Comparison of ENCODE assay signal across 8 cellular contexts in the genomic region with DNA sequence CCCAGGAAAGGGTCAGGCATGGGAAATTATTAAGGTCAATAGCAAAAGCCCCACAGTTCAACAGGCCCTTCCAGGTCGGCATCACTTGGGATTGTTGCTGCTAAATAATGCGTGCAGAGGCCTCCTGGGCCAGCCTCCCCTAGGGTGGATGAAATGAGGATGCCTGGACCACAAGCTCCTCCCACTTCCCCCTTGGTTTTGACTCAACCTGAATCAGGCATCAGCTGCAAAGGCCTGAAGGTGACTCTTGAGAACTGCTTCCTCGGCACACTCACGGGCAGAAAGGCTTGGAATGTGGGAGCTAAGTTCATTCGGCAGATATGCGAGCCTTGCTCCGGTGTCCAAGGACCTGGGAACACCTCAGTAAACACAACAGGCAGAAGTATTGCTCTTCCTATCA.
DNase-seq lines count a peak whose midpoint lies in the region; ATAC-seq lines count a peak whose summit lies in the region.

No MANE protein-coding gene starts in this region.

- peak; percentile 46 for ATAC-seq in GM19452 (IDR thresholded peaks at IDR 0.05; ENCODE audit: unreplicated experiment)

- H3K36me3 ChIP-seq in effector memory CD4-positive, alpha-beta T cell (ENCODE audit: control insufficient read depth, insufficient read depth, low read length) = peaks cover 5% of the 10 kb centered on the region

- H3K27me3 ChIP-seq in effector memory CD4-positive, alpha-beta T cell (replicated peaks; ENCODE audit: control insufficient read depth, insufficient read depth, low read length, poor library complexity, severe bottlenecking) = no peaks in the 10 kb centered on the region

- H3K9me3 ChIP-seq in effector memory CD4-positive, alpha-beta T cell (ENCODE audit: control insufficient read depth, low read length) = no peaks in the 10 kb centered on the region

- peak overlapping the region; percentile 93 for H3K27ac ChIP-seq in effector memory CD4-positive, alpha-beta T cell (ENCODE audit: insufficient read depth, low read length, poor library complexity, severe bottlenecking)

- DNase-seq in AML-193 (lab: John Stamatoyannopoulos, UW) (peak; percentile 53 to 72), HK-2 (ENCODE audit: unreplicated experiment) (peak; percentile 48), NCI-H1417 (lab: John Stamatoyannopoulos, UW) (no peak), dermis blood vessel endothelial cell (no peak)
- DNase-seq in activated CD4-positive, alpha-beta T cell treated with anti-CD3 and anti-CD28 coated beads for 4 hours = peak; percentile 74 to 75
- DNase-seq in effector memory CD4-positive, alpha-beta T cell = peak; percentile 69 to 75 (median 71)
- DNase-seq in stimulated activated CD8-positive, alpha-beta memory T cell treated with anti-CD3 and anti-CD28 coated beads, Interleukin-2, amount 100 ng/mL, for 1 hour (ENCODE audit: low read depth in 2 of 2) = peak; percentile 47 to 52

- peaks cover 94% of the 10 kb centered on the region for H3K4me1 ChIP-seq in effector memory CD4-positive, alpha-beta T cell (ENCODE audit: control insufficient read depth, insufficient read depth, low read length, poor library complexity, severe bottlenecking)

- H3K4me3 ChIP-seq in effector memory CD4-positive, alpha-beta T cell (ENCODE audit: insufficient read depth, low read depth, low read length, poor library complexity, severe bottlenecking) = peak overlapping the region; percentile 7

Comparison
In these comparisons a context has a peak if more than half of its experiments do, and no peak if none do; other contexts are left out.
1. DNase-seq: peak in AML-193 (2 of 2), HK-2 (single experiment), activated CD4-positive, alpha-beta T cell treated with anti-CD3 and anti-CD28 coated beads for 4 hours (2 of 2), effector memory CD4-positive, alpha-beta T cell (3 of 3) and stimulated activated CD8-positive, alpha-beta memory T cell treated with anti-CD3 and anti-CD28 coated beads, Interleukin-2, amount 100 ng/mL, for 1 hour (2 of 2); none in NCI-H1417 (0 of 3) and dermis blood vessel endothelial cell (single experiment).